ENCODE assay signal across 1 cellular context in genomic region chr3:9768376-9768775, GRCh38.
TF ChIP-seq lines count a peak whose summit lies in the region.

No MANE protein-coding gene starts in this region.

TF ChIP-seq in IMR-90, 13 proteins besides CTCF, POLR2A, EP300 and RAD21:
- TF ChIP-seq FOS (IDR thresholded peaks at IDR 0.05; ENCODE audit: low read depth, low read length) (no peak), CEBPB (IDR thresholded peaks at IDR 0.05; ENCODE audit: low read depth, low read length) (no peak), SMC3 (IDR thresholded peaks at IDR 0.05; ENCODE audit: low read depth, low read length) (no peak), NFE2L2 (IDR thresholded peaks at IDR 0.05; ENCODE audit: low read depth, low read length) (no peak), RCOR1 (IDR thresholded peaks at IDR 0.05; ENCODE audit: insufficient replicate concordance, low read length) (no peak), ELK1 (IDR thresholded peaks at IDR 0.05; ENCODE audit: borderline replicate concordance, low read depth, low read length) (no peak), USF2 (IDR thresholded peaks at IDR 0.05; ENCODE audit: low read depth, low read length) (no peak), RFX5 (IDR thresholded peaks at IDR 0.05; ENCODE audit: low read depth, low read length) (no peak)
